Comparison of ENCODE assay signal across 8 cellular contexts in the genomic region with DNA sequence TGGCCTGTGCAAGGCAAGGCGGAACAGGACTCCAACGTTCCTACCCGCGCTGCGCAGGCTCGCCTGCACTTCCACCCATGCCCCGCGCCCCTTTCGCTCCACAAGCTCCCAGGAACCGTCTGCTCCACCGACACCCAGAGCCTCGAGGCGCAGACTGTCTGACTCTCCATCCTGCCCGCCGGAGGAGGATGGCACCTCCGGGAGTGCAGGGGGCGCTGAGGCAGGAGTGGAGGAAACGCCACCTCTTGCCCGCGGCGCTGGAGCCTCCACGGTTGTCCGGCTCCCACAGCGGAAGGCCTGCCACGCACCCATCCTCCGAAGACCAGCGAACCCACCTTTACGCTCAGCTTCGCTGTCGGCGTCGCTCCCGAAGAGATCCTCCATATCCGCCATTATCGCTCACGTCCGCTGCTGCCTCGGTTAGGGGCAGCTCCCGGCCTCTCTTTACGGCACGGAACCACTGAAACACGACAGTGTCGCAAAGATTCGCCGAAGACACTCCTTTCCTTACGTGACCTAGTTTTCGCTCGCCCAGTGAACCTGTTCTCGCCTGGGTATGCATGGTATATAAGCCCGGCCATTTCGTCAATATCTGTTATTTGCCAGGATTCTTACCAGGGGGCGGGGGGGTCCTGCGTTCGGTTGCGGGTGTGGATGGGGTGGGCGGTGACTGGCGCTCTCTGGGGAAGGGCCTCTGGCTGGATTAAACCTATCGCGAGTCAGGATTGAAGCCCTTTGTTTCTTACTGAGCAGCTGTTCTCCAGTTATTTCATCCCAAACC. TPM values are rescaled to one million over a fixed set of nuclear protein-coding genes. Genes with fewer than 3 reads are reported as not detected.
DNase-seq lines count a peak whose midpoint lies in the region; ATAC-seq and TF ChIP-seq lines count a peak whose summit lies in the region.

A gene (minus strand): TSS at position 426 of the 781 bp plus-strand sequence. CDS start 33 bp downstream, at position 393.

- no peaks in the 10 kb centered on the region for H3K9me2 ChIP-seq in GM23338 (ENCODE audit: insufficient read depth)

- peaks cover 8% of the 10 kb centered on the region; the same call in 2 of the 3 replicates for H3K9me3 Mint-ChIP-seq in GM23338
- H3K9me3 Mint-ChIP-seq in natural killer cell treated with Interleukin-12 subunit alpha and Interleukin-12 subunit beta and Interleukin-15 and Interleukin-18, amount 100 ng/mL, for 72 hours: peaks cover 7% of the 10 kb centered on the region

- H3K27me3 Mint-ChIP-seq in GM23338 (ENCODE audit: insufficient read depth, low read depth, poor library complexity): peaks cover 10% of the 10 kb centered on the region
- H3K27me3 Mint-ChIP-seq in natural killer cell treated with Interleukin-12 subunit alpha and Interleukin-12 subunit beta and Interleukin-15 and Interleukin-18, amount 100 ng/mL, for 72 hours: no peaks in the 10 kb centered on the region

- peak within 1 kb of the TSS; percentile 93 for H3K4me3 Mint-ChIP-seq in GM23338
- peak within 1 kb of the TSS; percentile 97 for H3K4me3 Mint-ChIP-seq in natural killer cell treated with Interleukin-12 subunit alpha and Interleukin-12 subunit beta and Interleukin-15 and Interleukin-18, amount 100 ng/mL, for 72 hours

- H3K36me3 ChIP-seq in GM23338 (ENCODE audit: insufficient read depth): no peaks in the 10 kb centered on the region

- H2AFZ ChIP-seq in GM23338: peak within 1 kb of the TSS; percentile 96

- DNase-seq in EL: peak; percentile 96
- peak; percentile 100 for DNase-seq in GM23338 (ENCODE audit: low spot score)
- DNase-seq in LHCN-M2 (ENCODE audit: low read depth): peak; percentile 98
- DNase-seq in RPMI7951 (ENCODE audit: low read depth): peak; percentile 99
- DNase-seq in activated T-helper 1 cell treated with anti-CD3 and anti-CD28 coated beads, Interleukin-2, amount 50 U/mL, for 16 hours (ENCODE audit: low read depth in 1 of 2, low spot score in 1 of 2): peak; percentile 72 to 81
- DNase-seq in fibroblast of peridontal ligament (ENCODE audit: extremely low read depth): peak; percentile 97
- peak; percentile 92 for DNase-seq in natural killer cell treated with Interleukin-12 subunit alpha and Interleukin-12 subunit beta and Interleukin-15 and Interleukin-18, amount 100 ng/mL, for 72 hours (ENCODE audit: low spot score)
- peak; percentile 86 for DNase-seq in stimulated activated naive CD8-positive, alpha-beta T cell treated with anti-CD3 and anti-CD28 coated beads, Interleukin-15, Interleukin-2, amounts not matched to agents 100 U/mL and 50 U/mL, for 24 hours

- H3K4me1 ChIP-seq in GM23338 (ENCODE audit: insufficient read depth): peaks cover 7% of the 10 kb centered on the region; the same call in 1 of the 2 replicates

- no peaks in the 10 kb centered on the region for H3F3A ChIP-seq in GM23338 (replicated peaks; ENCODE audit: low read depth)

- H3K36me3 Mint-ChIP-seq in GM23338 (ENCODE audit: low read depth): peaks cover 11% of the 10 kb centered on the region
- H3K36me3 Mint-ChIP-seq in natural killer cell treated with Interleukin-12 subunit alpha and Interleukin-12 subunit beta and Interleukin-15 and Interleukin-18, amount 100 ng/mL, for 72 hours: peaks cover 19% of the 10 kb centered on the region

- H3K27ac ChIP-seq in GM23338 (ENCODE audit: low read depth): peak within 1 kb of the TSS; percentile 75

- peaks cover 2% of the 10 kb centered on the region; the same call in 1 of the 3 replicates for H3K4me1 Mint-ChIP-seq in GM23338
- peaks cover 17 to 18% of the 10 kb centered on the region in 2 donors for H3K4me1 Mint-ChIP-seq in natural killer cell treated with Interleukin-12 subunit alpha and Interleukin-12 subunit beta and Interleukin-15 and Interleukin-18, amount 100 ng/mL, for 72 hours (ENCODE audit: low read depth in 2 of 2)

- peak within 1 kb of the TSS; percentile 97 for H3K4me3 ChIP-seq in GM23338

- no peaks in the 10 kb centered on the region for H3K27me3 ChIP-seq in GM23338 (ENCODE audit: insufficient read depth)

- H3K79me2 ChIP-seq in GM23338 (replicated peaks; ENCODE audit: insufficient read depth): peaks cover 55% of the 10 kb centered on the region

- TF ChIP-seq CTCF in GM23338 (conservative IDR thresholded peaks at IDR 0.05; ENCODE audit: low read depth in 2 of 2): peak; percentile 30 to 35; a peak in 3 of 4 replicates

- peak within 1 kb of the TSS; percentile 93 for H3K27ac Mint-ChIP-seq in GM23338
- peak within 1 kb of the TSS; percentile 95 to 97 for H3K27ac Mint-ChIP-seq in natural killer cell treated with Interleukin-12 subunit alpha and Interleukin-12 subunit beta and Interleukin-15 and Interleukin-18, amount 100 ng/mL, for 72 hours

- H3K4me2 ChIP-seq in GM23338: peak within 1 kb of the TSS; percentile 93

- no peaks in the 10 kb centered on the region; the same call in 1 of the 2 replicates for H4K20me1 ChIP-seq in GM23338 (replicated peaks; ENCODE audit: insufficient read depth)

- ATAC-seq in GM23338: peak; percentile 89
- ATAC-seq in natural killer cell treated with Interleukin-12 subunit alpha and Interleukin-12 subunit beta and Interleukin-15 and Interleukin-18, amount 100 ng/mL, for 72 hours: peak; percentile 95 to 96
- peak; percentile 92 for ATAC-seq in stimulated activated naive CD8-positive, alpha-beta T cell treated with anti-CD3 and anti-CD28 coated beads, Interleukin-15, Interleukin-2, amounts not matched to agents 100 U/mL and 50 U/mL, for 24 hours

TF ChIP-seq in GM23338, 12 proteins besides CTCF, POLR2A, EP300 and RAD21:
- TF ChIP-seq, protein P1, sequence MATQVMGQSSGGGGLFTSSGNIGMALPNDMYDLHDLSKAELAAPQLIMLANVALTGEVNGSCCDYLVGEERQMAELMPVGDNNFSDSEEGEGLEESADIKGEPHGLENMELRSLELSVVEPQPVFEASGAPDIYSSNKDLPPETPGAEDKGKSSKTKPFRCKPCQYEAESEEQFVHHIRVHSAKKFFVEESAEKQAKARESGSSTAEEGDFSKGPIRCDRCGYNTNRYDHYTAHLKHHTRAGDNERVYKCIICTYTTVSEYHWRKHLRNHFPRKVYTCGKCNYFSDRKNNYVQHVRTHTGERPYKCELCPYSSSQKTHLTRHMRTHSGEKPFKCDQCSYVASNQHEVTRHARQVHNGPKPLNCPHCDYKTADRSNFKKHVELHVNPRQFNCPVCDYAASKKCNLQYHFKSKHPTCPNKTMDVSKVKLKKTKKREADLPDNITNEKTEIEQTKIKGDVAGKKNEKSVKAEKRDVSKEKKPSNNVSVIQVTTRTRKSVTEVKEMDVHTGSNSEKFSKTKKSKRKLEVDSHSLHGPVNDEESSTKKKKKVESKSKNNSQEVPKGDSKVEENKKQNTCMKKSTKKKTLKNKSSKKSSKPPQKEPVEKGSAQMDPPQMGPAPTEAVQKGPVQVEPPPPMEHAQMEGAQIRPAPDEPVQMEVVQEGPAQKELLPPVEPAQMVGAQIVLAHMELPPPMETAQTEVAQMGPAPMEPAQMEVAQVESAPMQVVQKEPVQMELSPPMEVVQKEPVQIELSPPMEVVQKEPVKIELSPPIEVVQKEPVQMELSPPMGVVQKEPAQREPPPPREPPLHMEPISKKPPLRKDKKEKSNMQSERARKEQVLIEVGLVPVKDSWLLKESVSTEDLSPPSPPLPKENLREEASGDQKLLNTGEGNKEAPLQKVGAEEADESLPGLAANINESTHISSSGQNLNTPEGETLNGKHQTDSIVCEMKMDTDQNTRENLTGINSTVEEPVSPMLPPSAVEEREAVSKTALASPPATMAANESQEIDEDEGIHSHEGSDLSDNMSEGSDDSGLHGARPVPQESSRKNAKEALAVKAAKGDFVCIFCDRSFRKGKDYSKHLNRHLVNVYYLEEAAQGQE (IDR thresholded peaks at IDR 0.05; ENCODE audit: unreplicated experiment): no peak
- TF ChIP-seq CREB1 (CRISPR knock-in tag; IDR thresholded peaks at IDR 0.05; ENCODE audit: low read depth): peak; percentile 20; the same call in 1 of the 2 replicates
- no peak for TF ChIP-seq EZH2phosphoT487 (IDR thresholded peaks at IDR 0.05; ENCODE audit: unreplicated experiment)
- TF ChIP-seq, protein P2, sequence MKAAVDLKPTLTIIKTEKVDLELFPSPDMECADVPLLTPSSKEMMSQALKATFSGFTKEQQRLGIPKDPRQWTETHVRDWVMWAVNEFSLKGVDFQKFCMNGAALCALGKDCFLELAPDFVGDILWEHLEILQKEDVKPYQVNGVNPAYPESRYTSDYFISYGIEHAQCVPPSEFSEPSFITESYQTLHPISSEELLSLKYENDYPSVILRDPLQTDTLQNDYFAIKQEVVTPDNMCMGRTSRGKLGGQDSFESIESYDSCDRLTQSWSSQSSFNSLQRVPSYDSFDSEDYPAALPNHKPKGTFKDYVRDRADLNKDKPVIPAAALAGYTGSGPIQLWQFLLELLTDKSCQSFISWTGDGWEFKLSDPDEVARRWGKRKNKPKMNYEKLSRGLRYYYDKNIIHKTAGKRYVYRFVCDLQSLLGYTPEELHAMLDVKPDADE (IDR thresholded peaks at IDR 0.05): peak; percentile 82
- TF ChIP-seq ZNF114 (CRISPR knock-in tag; IDR thresholded peaks at IDR 0.05): no peak
- TF ChIP-seq POLR2AphosphoS5 (IDR thresholded peaks at IDR 0.05; ENCODE audit: low read depth): peak; percentile 92; the same call in 1 of the 2 replicates

RNA-seq across cellular contexts. Expression of the gene that starts here (rescaled TPM):
- total RNA-seq in GM23338 (2014; rRNA removed; shearing (Covaris generic)): 34.7 and 41.4 TPM in 2 replicates
- 44.1 and 55.6 TPM in 2 replicates for polyA plus RNA-seq in GM23338 (2016; fragmentation: Nextera tagmentation; extraction: Ambion mirVana)
- total RNA-seq in LHCN-M2 (2014; rRNA removed): 46.0 and 48.9 TPM in 2 replicates
- polyA plus RNA-seq in LHCN-M2 (2012): 15.3 TPM
- total RNA-seq in RPMI7951 (2014; rRNA removed; shearing (Covaris generic)): 46.2 and 60.0 TPM in 2 replicates
- 10 to 100 TPM; 29.6 to 31.6 TPM for total RNA-seq in natural killer cell treated with Interleukin-12 subunit alpha and Interleukin-12 subunit beta and Interleukin-15 and Interleukin-18, amount 100 ng/mL, for 72 hours

Comparison
In these comparisons a context has a peak if more than half of its experiments do, and no peak if none do; other contexts are left out.
1. Peak in every context shown above with its lines: DNase-seq, ATAC-seq, H3K4me3 ChIP-seq and H3K27ac ChIP-seq.